ENCODE assay signal across 8 cellular contexts in genomic region chr3:13479582-13480339, GRCh38. TPM values are rescaled to one million over a fixed set of nuclear protein-coding genes. Genes with fewer than 3 reads are reported as not detected.
DNase-seq lines count a peak whose midpoint lies in the region; ATAC-seq and TF ChIP-seq lines count a peak whose summit lies in the region.

HDAC11 (plus strand) TSS chr3:13480306; CDS start chr3:13480348, 42 bp downstream.

- H3K27me3 Mint-ChIP-seq in CD4-positive, CD25-positive, alpha-beta regulatory T cell: peaks cover 5% of the 10 kb centered on the region
- peaks cover 5% of the 10 kb centered on the region for H3K27me3 Mint-ChIP-seq in activated CD4-positive, alpha-beta memory T cell treated with anti-CD3 and anti-CD28 coated beads, Interleukin-2, amount 10 ng/mL, durations not matched to agents 7 days and 5 days

- ATAC-seq in CD4-positive, CD25-positive, alpha-beta regulatory T cell (ENCODE audit: low read depth in 2 of 2): peak; percentile 96 to 97
- ATAC-seq in GM19397 (IDR thresholded peaks at IDR 0.05; ENCODE audit: unreplicated experiment) (peak; percentile 98), HG03571 (IDR thresholded peaks at IDR 0.05; ENCODE audit: unreplicated experiment) (peak; percentile 98), lower lobe of right lung (peak; percentile 98 to 99)

- H3K9me3 Mint-ChIP-seq in CD4-positive, CD25-positive, alpha-beta regulatory T cell: no peaks in the 10 kb centered on the region
- H3K9me3 Mint-ChIP-seq in activated CD4-positive, alpha-beta memory T cell treated with anti-CD3 and anti-CD28 coated beads, Interleukin-2, amount 10 ng/mL, durations not matched to agents 7 days and 5 days: no peaks in the 10 kb centered on the region

- H3K9ac ChIP-seq in duodenal mucosa (ENCODE audit: low read depth in 1 of 2, low read length in 2 of 2): peak within 1 kb of the TSS; percentile 87 to 97

- peaks cover 13% of the 10 kb centered on the region for H3K4me1 ChIP-seq in CD4-positive, CD25-positive, alpha-beta regulatory T cell (ENCODE audit: control insufficient read depth, insufficient read depth, low read length, poor library complexity, severe bottlenecking)
- H3K4me1 ChIP-seq in duodenal mucosa (ENCODE audit: control insufficient read depth in 1 of 2, insufficient read depth in 2 of 2, low read length in 2 of 2) (peaks cover 26 to 36% of the 10 kb centered on the region in 2 donors), lower lobe of right lung (peaks cover 20% of the 10 kb centered on the region)

- peak; percentile 30 for TF ChIP-seq CTCF in lower lobe of right lung (IDR thresholded peaks at IDR 0.05)

- H3K36me3 ChIP-seq in CD4-positive, CD25-positive, alpha-beta regulatory T cell (ENCODE audit: control insufficient read depth, insufficient read depth, low read length): no peaks in the 10 kb centered on the region
- H3K36me3 ChIP-seq in duodenal mucosa (ENCODE audit: control insufficient read depth in 1 of 2, insufficient read depth in 2 of 2, low read length in 2 of 2) (no peaks in the 10 kb centered on the region), lower lobe of right lung (peaks cover 4% of the 10 kb centered on the region)

- H3K4me3 Mint-ChIP-seq in CD4-positive, CD25-positive, alpha-beta regulatory T cell: peak within 1 kb of the TSS; percentile 94 to 98 (median 95)
- peak within 1 kb of the TSS; percentile 89 for H3K4me3 Mint-ChIP-seq in activated CD4-positive, alpha-beta memory T cell treated with anti-CD3 and anti-CD28 coated beads, Interleukin-2, amount 10 ng/mL, durations not matched to agents 7 days and 5 days

- intact Hi-C loops in lower lobe of right lung (cut with DNase I): no loop called here

- H3K4me3 ChIP-seq in CD4-positive, CD25-positive, alpha-beta regulatory T cell (ENCODE audit: low read depth, low read length): peak within 1 kb of the TSS; percentile 57
- H3K4me3 ChIP-seq in duodenal mucosa (ENCODE audit: low read depth in 1 of 2, low read length in 2 of 2) (peak within 1 kb of the TSS; percentile 88 to 89), lower lobe of right lung (peak within 1 kb of the TSS; percentile 81)

- peak; percentile 96 to 98 (median 96) for DNase-seq in CD4-positive, CD25-positive, alpha-beta regulatory T cell
- DNase-seq in NCI-H774 (lab: John Stamatoyannopoulos, UW) (peak; percentile 92), lower lobe of right lung (peak; percentile 99)
- DNase-seq in activated CD4-positive, alpha-beta memory T cell treated with anti-CD3 and anti-CD28 coated beads, Interleukin-2, amount 10 ng/mL, durations not matched to agents 7 days and 5 days: peak; percentile 98
- peak; percentile 90 to 94 (median 92) for DNase-seq in stimulated activated CD4-positive, alpha-beta T cell treated with anti-CD3 and anti-CD28 coated beads, TNF-alpha, amount 100 ng/mL, for 1 hour (ENCODE audit: low read depth in 3 of 3, low spot score in 1 of 3)

- peaks cover 0 to 32% (median 3%) of the 10 kb centered on the region in 4 donors for H3K4me1 Mint-ChIP-seq in CD4-positive, CD25-positive, alpha-beta regulatory T cell
- H3K4me1 Mint-ChIP-seq in activated CD4-positive, alpha-beta memory T cell treated with anti-CD3 and anti-CD28 coated beads, Interleukin-2, amount 10 ng/mL, durations not matched to agents 7 days and 5 days: peaks cover 11% of the 10 kb centered on the region

- H3K27ac ChIP-seq in CD4-positive, CD25-positive, alpha-beta regulatory T cell (ENCODE audit: insufficient read depth, low read length, poor library complexity, severe bottlenecking): peak within 1 kb of the TSS; percentile 86
- H3K27ac ChIP-seq in duodenal mucosa (ENCODE audit: low read depth, low read length) (peak within 1 kb of the TSS; percentile 77), lower lobe of right lung (peak within 1 kb of the TSS; percentile 95)

- H3K27ac Mint-ChIP-seq in CD4-positive, CD25-positive, alpha-beta regulatory T cell: peak within 1 kb of the TSS; percentile 94 to 96 (median 94)
- peak within 1 kb of the TSS; percentile 82 for H3K27ac Mint-ChIP-seq in activated CD4-positive, alpha-beta memory T cell treated with anti-CD3 and anti-CD28 coated beads, Interleukin-2, amount 10 ng/mL, durations not matched to agents 7 days and 5 days

- no peaks in the 10 kb centered on the region for H3K36me3 Mint-ChIP-seq in CD4-positive, CD25-positive, alpha-beta regulatory T cell
- no peaks in the 10 kb centered on the region for H3K36me3 Mint-ChIP-seq in activated CD4-positive, alpha-beta memory T cell treated with anti-CD3 and anti-CD28 coated beads, Interleukin-2, amount 10 ng/mL, durations not matched to agents 7 days and 5 days (ENCODE audit: low read depth)

- POLR2A ChIA-PET in activated CD4-positive, alpha-beta memory T cell treated with anti-CD3 and anti-CD28 coated beads, Interleukin-2, amount 10 ng/mL, durations not matched to agents 7 days and 5 days (lab: Charles Lee): interaction anchor here (0.6 to 1.8 kb wide), 18 partner anchors 9 to 1172 kb away, joined by 3 to 14 read pairs (median 4); partner anchors contain the start of genes CCDC174, NUP210 and RAF1

- H3K27me3 ChIP-seq in CD4-positive, CD25-positive, alpha-beta regulatory T cell (ENCODE audit: control insufficient read depth, insufficient read depth, low read length): no peaks in the 10 kb centered on the region
- H3K27me3 ChIP-seq in duodenal mucosa (ENCODE audit: control insufficient read depth in 1 of 2, insufficient read depth in 2 of 2, low read length in 2 of 2): no peaks in the 10 kb centered on the region
- H3K27me3 ChIP-seq in lower lobe of right lung (ENCODE audit: low read depth): no peaks in the 10 kb centered on the region

- H3K9me3 ChIP-seq in CD4-positive, CD25-positive, alpha-beta regulatory T cell (ENCODE audit: control insufficient read depth in 2 of 2, low read length in 2 of 2): no peaks in the 10 kb centered on the region
- H3K9me3 ChIP-seq in duodenal mucosa (ENCODE audit: control insufficient read depth in 1 of 2, low read length in 2 of 2) (no peaks in the 10 kb centered on the region), lower lobe of right lung (no peaks in the 10 kb centered on the region)

- CTCF ChIA-PET in activated CD4-positive, alpha-beta memory T cell treated with anti-CD3 and anti-CD28 coated beads, Interleukin-2, amount 10 ng/mL, durations not matched to agents 7 days and 5 days (lab: Charles Lee): interaction anchor here (0.6 to 3.9 kb wide), 17 partner anchors 8 to 413 kb away, joined by 3 to 41 read pairs (median 4); no protein-coding TSS in a partner anchor

RNA-seq across cellular contexts. Expression of gene HDAC11, which starts in this region (rescaled TPM):
- 3.8 TPM for total RNA-seq in CD4-positive, CD25-positive, alpha-beta regulatory T cell
- polyA plus RNA-seq in CD4-positive, CD25-positive, alpha-beta regulatory T cell: 1 to 10 TPM; 2.1 to 8.8 (median 3.0) TPM
- 1 to 10 TPM; 2.0 to 3.6 TPM for total RNA-seq in activated CD4-positive, alpha-beta memory T cell treated with anti-CD3 and anti-CD28 coated beads, Interleukin-2, amount 10 ng/mL, durations not matched to agents 7 days and 5 days
- 18.2 TPM for total RNA-seq in lower lobe of right lung

Comparison
In these comparisons a context has a peak if more than half of its experiments do, and no peak if none do; other contexts are left out.
1. Peak in every context shown above with its lines: DNase-seq, ATAC-seq, H3K4me3 ChIP-seq and H3K27ac ChIP-seq.